ENCODE assay signal across 8 cellular contexts in the genomic region with DNA sequence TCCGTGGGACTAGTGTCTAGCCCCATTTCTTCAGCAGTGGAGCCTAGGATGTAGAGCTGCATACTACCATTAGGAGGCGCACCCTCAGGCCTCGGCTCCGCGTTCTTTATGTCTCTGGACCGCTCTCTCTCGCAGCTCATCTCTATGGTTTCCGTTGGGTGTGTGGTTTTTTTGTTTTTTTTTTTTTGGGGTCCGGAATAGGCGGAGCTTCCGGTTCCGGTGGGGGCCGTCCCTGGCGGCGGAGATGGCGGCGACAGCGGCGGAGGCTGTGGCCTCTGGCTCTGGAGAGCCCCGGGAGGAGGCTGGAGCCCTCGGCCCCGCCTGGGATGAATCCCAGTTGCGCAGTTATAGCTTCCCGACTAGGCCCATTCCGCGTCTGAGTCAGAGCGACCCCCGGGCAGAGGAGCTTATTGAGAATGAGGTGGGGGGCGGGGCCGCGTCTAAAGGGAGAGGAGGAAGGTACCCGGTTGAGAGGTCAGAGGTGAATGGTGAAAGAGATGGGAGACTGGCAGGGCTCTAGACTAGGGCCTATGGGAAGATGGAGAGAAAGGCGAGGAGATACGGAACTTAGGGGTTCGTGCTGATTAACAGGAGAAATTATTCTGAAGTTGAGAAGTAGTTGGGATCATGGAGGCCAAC. TPM values are rescaled to one million over a fixed set of nuclear protein-coding genes. Genes with fewer than 3 reads are reported as not detected.
A peak's percentile ranks its signal among the peaks of the same experiment; 100 is the strongest.
DNase-seq lines count a peak whose midpoint lies in the region; ATAC-seq and FAIRE-seq lines count a peak whose summit lies in the region.

TSS of gene HIF1AN (plus strand) at position 229 of the 639 bp plus-strand sequence. CDS start at position 245, 16 bp downstream.

- intact Hi-C loops in left colon (cut with DNase I, micrococcal nuclease): no loop called here

- peaks cover 31% of the 10 kb centered on the region for H3K36me3 ChIP-seq in BLaER1

- peaks cover 44% of the 10 kb centered on the region for H3K4me1 ChIP-seq in BLaER1

- ATAC-seq in HG03442 (IDR thresholded peaks at IDR 0.05; ENCODE audit: unreplicated experiment) (peak; percentile 94), left colon (peak; percentile 96)

- peak within 1 kb of the TSS; percentile 97 for H3K4me2 ChIP-seq in BLaER1

- peaks cover 7% of the 10 kb centered on the region; the same call in 1 of the 2 replicates for H3K9me3 ChIP-seq in BLaER1

- peak within 1 kb of the TSS; percentile 75 for H3K9ac ChIP-seq in BLaER1

- H3K27ac ChIP-seq in BLaER1: peak within 1 kb of the TSS; percentile 87

- H3K27me3 ChIP-seq in BLaER1: no peaks in the 10 kb centered on the region

- DNase-seq in GM19238 (ENCODE audit: insufficient read length, low spot score): peak; percentile 92
- peak; percentile 94 for DNase-seq in NCI-H510A treated with DMSO at 0.1 percent for 48 hours (lab: John Stamatoyannopoulos, UW)
- peak; percentile 88 to 89 for DNase-seq in activated CD4-positive, alpha-beta T cell treated with anti-CD3 and anti-CD28 coated beads for 4 hours
- DNase-seq in left colon: peak; percentile 88 to 89
- peak; percentile 90 for DNase-seq in stimulated activated CD4-positive, alpha-beta T cell treated with anti-CD3 and anti-CD28 coated beads, Interleukin-1b, Interleukin-23, amount 100 ng/mL, for 48 hours

- peak; percentile 76 for FAIRE-seq in colon (lab: Jason Lieb, UNC)

- H3K4me3 ChIP-seq in BLaER1: peak within 1 kb of the TSS; percentile 73

- peaks cover 42% of the 10 kb centered on the region for H4K20me1 ChIP-seq in BLaER1

RNA-seq across cellular contexts. Expression of gene HIF1AN, which starts in this region (rescaled TPM):
- 10 to 100 TPM; 35.2 to 35.3 TPM for total RNA-seq in left colon

Comparison
In these comparisons a context has a peak if more than half of its experiments do, and no peak if none do; other contexts are left out.
1. Peak in every context shown above with its lines: DNase-seq, ATAC-seq, H3K4me3 ChIP-seq and H3K27ac ChIP-seq.